8 cellular contexts compared by ENCODE assay signal in genomic region chr10:14010083-14010551, GRCh38.
DNase-seq lines count a peak whose midpoint lies in the region; ATAC-seq, FAIRE-seq and TF ChIP-seq lines count a peak whose summit lies in the region.

No MANE protein-coding gene starts in this region.

- H3K4me1 Mint-ChIP-seq in naive thymus-derived CD4-positive, alpha-beta T cell = peaks cover 27 to 71% (median 50%) of the 10 kb centered on the region in 7 donors

- POLR2A ChIA-PET in naive thymus-derived CD4-positive, alpha-beta T cell (lab: Charles Lee) = interaction anchor here (0.5 kb wide), 1 partner anchor 53 kb away, joined by 3 read pairs; no protein-coding TSS in a partner anchor

- peak overlapping the region; percentile 84 to 95 (median 91) for H3K27ac Mint-ChIP-seq in naive thymus-derived CD4-positive, alpha-beta T cell

- peak overlapping the region; percentile 66 for H3K27ac ChIP-seq in naive thymus-derived CD4-positive, alpha-beta T cell (ENCODE audit: low read depth, low read length)

- no peak overlapping the region for H3K4me3 ChIP-seq in bronchial epithelial cell (ENCODE audit: low read depth, low read length)
- H3K4me3 ChIP-seq in naive thymus-derived CD4-positive, alpha-beta T cell (ENCODE audit: low read length) = peak overlapping the region; percentile 44

- FAIRE-seq in bronchial epithelial cell (lab: Jason Lieb, UNC) = no peak

- no peaks in the 10 kb centered on the region for H3K36me3 Mint-ChIP-seq in naive thymus-derived CD4-positive, alpha-beta T cell

- peaks cover 3% of the 10 kb centered on the region for H3K27me3 ChIP-seq in bronchial epithelial cell (ENCODE audit: control insufficient read depth, insufficient read depth, low read length)
- H3K27me3 ChIP-seq in naive thymus-derived CD4-positive, alpha-beta T cell (ENCODE audit: control insufficient read depth in 2 of 2, insufficient read depth in 2 of 2, low read length in 2 of 2) = no peaks in the 10 kb centered on the region

- CTCF ChIA-PET in naive thymus-derived CD4-positive, alpha-beta T cell (lab: Charles Lee) = interaction anchor here (1.1 kb wide), 1 partner anchor 11 kb away, joined by 4 read pairs; no protein-coding TSS in a partner anchor

- H3K36me3 ChIP-seq in bronchial epithelial cell (ENCODE audit: control insufficient read depth, insufficient read depth, low read length) = no peaks in the 10 kb centered on the region
- H3K36me3 ChIP-seq in naive thymus-derived CD4-positive, alpha-beta T cell (ENCODE audit: control insufficient read depth in 2 of 3, insufficient read depth in 3 of 3, low read length in 3 of 3) = no peaks in the 10 kb centered on the region

- DNase-seq in DMS53 (lab: John Stamatoyannopoulos, UW) (peak; percentile 39), bronchial epithelial cell (ENCODE audit: low read depth) (peak; percentile 27), Ammon's horn (ENCODE audit: low spot score) (no peak), GOT3 (lab: John Stamatoyannopoulos, UW) (no peak), AG08396 (ENCODE audit: low spot score) (no peak)
- DNase-seq in naive thymus-derived CD4-positive, alpha-beta T cell = no peak

- H3K4me3 Mint-ChIP-seq in naive thymus-derived CD4-positive, alpha-beta T cell = peak overlapping the region; percentile 76 to 94 (median 86)

- H3K27me3 Mint-ChIP-seq in naive thymus-derived CD4-positive, alpha-beta T cell = peaks cover 0 to 30% (median 0%) of the 10 kb centered on the region in 5 donors

- TF ChIP-seq CTCF in bronchial epithelial cell (IDR thresholded peaks at IDR 0.05; ENCODE audit: insufficient read depth, low read length, severe bottlenecking) = no peak

- peaks cover 0 to 3% (median 0%) of the 10 kb centered on the region in 11 donors for H3K9me3 Mint-ChIP-seq in naive thymus-derived CD4-positive, alpha-beta T cell

- peak; percentile 27 for ATAC-seq in HG03432 (IDR thresholded peaks at IDR 0.05; ENCODE audit: unreplicated experiment)
- no peak for ATAC-seq in naive thymus-derived CD4-positive, alpha-beta T cell
- ATAC-seq in HG03439 (IDR thresholded peaks at IDR 0.05; ENCODE audit: unreplicated experiment) = no peak

- H3K4me1 ChIP-seq in naive thymus-derived CD4-positive, alpha-beta T cell (ENCODE audit: control insufficient read depth in 2 of 2, insufficient read depth in 2 of 2, low read length in 2 of 2) = peaks cover 22 to 28% of the 10 kb centered on the region in 2 donors

- intact Hi-C loops in naive thymus-derived CD4-positive, alpha-beta T cell (cut with micrococcal nuclease) = no loop called here

- no peaks in the 10 kb centered on the region for H3K9me3 ChIP-seq in naive thymus-derived CD4-positive, alpha-beta T cell (ENCODE audit: control insufficient read depth in 2 of 3, low read length in 3 of 3)

Comparison
In these comparisons a context has a peak if more than half of its experiments do, and no peak if none do; other contexts are left out.
1. DNase-seq: peak in DMS53 (single experiment) and bronchial epithelial cell (single experiment); none in naive thymus-derived CD4-positive, alpha-beta T cell (0 of 9), Ammon's horn (single experiment), GOT3 (single experiment) and AG08396 (single experiment).